26 cellular contexts compared by ENCODE assay signal in genomic region chr11:32796425-32796824, GRCh38. TPM values are rescaled to one million over a fixed set of nuclear protein-coding genes. Genes with fewer than 3 reads are reported as not detected.
"Had no signal": no experiment of that assay in that cellular context is flagged by ENCODE, and none has a peak within 500 bp of the region (broad histone marks: within the 10 kb centered on the region; RNA-seq: fewer than 3 reads in every experiment).

No MANE protein-coding gene starts in this region.

- ATAC-seq: heart left ventricle; left colon; left ventricle myocardium superior; naive thymus-derived CD4-positive, alpha-beta T cell; psoas muscle; right lobe of liver had no signal

- H3K27me3 ChIP-seq: neutrophil, right lobe of liver, spleen had no signal

- H3K36me3 ChIP-seq: heart left ventricle, neutrophil, right lobe of liver, spleen had no signal

- H3K9me3 ChIP-seq: heart left ventricle, neutrophil, psoas muscle, right lobe of liver, spleen had no signal

- DNase-seq: heart left ventricle; hippocampal formation; left colon; left ventricle myocardium superior; mesendoderm; naive thymus-derived CD4-positive, alpha-beta T cell; psoas muscle; retina; right lobe of liver; spleen; stimulated activated CD4-positive, alpha-beta T cell treated with anti-CD3 and anti-CD28 coated beads, Interleukin-15, amount 100 ng/mL, for 24 hours; stimulated activated CD4-positive, alpha-beta T cell treated with anti-CD3 and anti-CD28 coated beads, Interleukin-2, amount 100 ng/mL, for 24 hours; stimulated activated CD4-positive, alpha-beta T cell treated with anti-CD3 and anti-CD28 coated beads, Interleukin-4, amount 100 ng/mL, for 4 hours; stimulated activated naive CD4-positive, alpha-beta T cell treated with Interleukin-2 at 50 U/mL for 16 hours; trophoblast cell had no signal

- H3K27ac ChIP-seq: heart left ventricle, neutrophil, psoas muscle, right lobe of liver, spleen had no signal

- H3K4me3 ChIP-seq: heart left ventricle, lung, psoas muscle, right lobe of liver, spleen had no signal

- H3K4me1 ChIP-seq: psoas muscle, right lobe of liver had no signal

- FAIRE-seq: colon, endothelial cell of umbilical vein, frontal cortex had no signal

RNA-seq across cellular contexts. Expression of gene CCDC73, which starts 2.0 kb away (rescaled TPM):
- total RNA-seq: endothelial cell of umbilical vein; frontal cortex; glomerular endothelial cell; heart left ventricle; kidney epithelial cell; left colon; left ventricle myocardium superior; naive thymus-derived CD4-positive, alpha-beta T cell; osteoblast; psoas muscle; skeletal muscle tissue had no signal
- polyA plus RNA-seq: endothelial cell of umbilical vein; naive thymus-derived CD4-positive, alpha-beta T cell; urinary bladder had no signal

RNA-seq across cellular contexts. Expression of gene PRRG4, which starts 33.3 kb away (rescaled TPM):
- polyA plus RNA-seq: endothelial cell of umbilical vein; naive thymus-derived CD4-positive, alpha-beta T cell; neural cell had no signal
